Comparison of ENCODE assay signal across 26 cellular contexts in genomic region chr10:58829839-58830238, GRCh38.
"Had no signal": no experiment of that assay in that cellular context is flagged by ENCODE, and none has a peak within 500 bp of the region (broad histone marks: within the 10 kb centered on the region; RNA-seq: fewer than 3 reads in every experiment).

No MANE protein-coding gene starts in this region.

- H3K9me3 ChIP-seq: colonic mucosa, esophagus squamous epithelium, gastrocnemius medialis, heart right ventricle, left lung, lower lobe of right lung had no signal

- H3K4me1 Mint-ChIP-seq: naive thymus-derived CD4-positive, alpha-beta T cell had no signal

- H3K4me3 Mint-ChIP-seq: dendritic cell treated with granulocyte-macrophage colony-stimulating factor and Interleukin-4, amounts not matched to agents 40 ng/mL and 50 ng/mL, for 4 days; effector memory CD8-positive, alpha-beta T cell; endodermal cell; naive thymus-derived CD4-positive, alpha-beta T cell had no signal

- H3K4me1 ChIP-seq: colonic mucosa, esophagus squamous epithelium, lower lobe of right lung had no signal

- H3K27ac Mint-ChIP-seq: dendritic cell treated with granulocyte-macrophage colony-stimulating factor and Interleukin-4, amounts not matched to agents 40 ng/mL and 50 ng/mL, for 4 days; effector memory CD8-positive, alpha-beta T cell; endodermal cell; naive thymus-derived CD4-positive, alpha-beta T cell had no signal

- H3K4me3 ChIP-seq: colonic mucosa, esophagus squamous epithelium, gastrocnemius medialis, heart right ventricle, left lung, lower lobe of right lung had no signal

- H3K27me3 ChIP-seq: colonic mucosa, esophagus squamous epithelium, gastrocnemius medialis, heart right ventricle, left lung had no signal

- H3K9me3 Mint-ChIP-seq: dendritic cell treated with granulocyte-macrophage colony-stimulating factor and Interleukin-4, amounts not matched to agents 40 ng/mL and 50 ng/mL, for 4 days; endodermal cell had no signal

- ATAC-seq: effector memory CD8-positive, alpha-beta T cell; esophagus mucosa; gastrocnemius medialis; heart right ventricle; left cardiac atrium; left lung; left ventricle myocardium superior; lower lobe of right lung; naive thymus-derived CD4-positive, alpha-beta T cell had no signal

- FAIRE-seq: endometrium, islet of Langerhans, keratinocyte had no signal

- H3K36me3 ChIP-seq: colonic mucosa, esophagus squamous epithelium, gastrocnemius medialis, left lung, lower lobe of right lung had no signal

- H3K36me3 Mint-ChIP-seq: naive thymus-derived CD4-positive, alpha-beta T cell had no signal

- DNase-seq: colonic mucosa; cortex of kidney; effector CD8-positive, alpha-beta T cell; effector memory CD8-positive, alpha-beta T cell; endodermal cell; erythroblast; esophagus squamous epithelium; foreskin fibroblast; foreskin melanocyte; gastrocnemius medialis; glutamatergic neuron; head of caudate nucleus; heart right ventricle; hippocampal formation; left cardiac atrium; left lung; left ventricle myocardium superior; lower lobe of right lung; mesenchymal stem cell; midbrain; naive thymus-derived CD4-positive, alpha-beta T cell had no signal

- H3K27me3 Mint-ChIP-seq: dendritic cell treated with granulocyte-macrophage colony-stimulating factor and Interleukin-4, amounts not matched to agents 40 ng/mL and 50 ng/mL, for 4 days; effector memory CD8-positive, alpha-beta T cell; naive thymus-derived CD4-positive, alpha-beta T cell had no signal
